Comparison of ENCODE assay signal across 1 cellular context in genomic region chr17:3558603-3559269, GRCh38.
TF ChIP-seq lines count a peak whose summit lies in the region.

No MANE protein-coding gene starts in this region.

TF ChIP-seq in GM23338, 12 proteins besides CTCF, POLR2A, EP300 and RAD21 (continued from another document):
- TF ChIP-seq, protein P1, sequence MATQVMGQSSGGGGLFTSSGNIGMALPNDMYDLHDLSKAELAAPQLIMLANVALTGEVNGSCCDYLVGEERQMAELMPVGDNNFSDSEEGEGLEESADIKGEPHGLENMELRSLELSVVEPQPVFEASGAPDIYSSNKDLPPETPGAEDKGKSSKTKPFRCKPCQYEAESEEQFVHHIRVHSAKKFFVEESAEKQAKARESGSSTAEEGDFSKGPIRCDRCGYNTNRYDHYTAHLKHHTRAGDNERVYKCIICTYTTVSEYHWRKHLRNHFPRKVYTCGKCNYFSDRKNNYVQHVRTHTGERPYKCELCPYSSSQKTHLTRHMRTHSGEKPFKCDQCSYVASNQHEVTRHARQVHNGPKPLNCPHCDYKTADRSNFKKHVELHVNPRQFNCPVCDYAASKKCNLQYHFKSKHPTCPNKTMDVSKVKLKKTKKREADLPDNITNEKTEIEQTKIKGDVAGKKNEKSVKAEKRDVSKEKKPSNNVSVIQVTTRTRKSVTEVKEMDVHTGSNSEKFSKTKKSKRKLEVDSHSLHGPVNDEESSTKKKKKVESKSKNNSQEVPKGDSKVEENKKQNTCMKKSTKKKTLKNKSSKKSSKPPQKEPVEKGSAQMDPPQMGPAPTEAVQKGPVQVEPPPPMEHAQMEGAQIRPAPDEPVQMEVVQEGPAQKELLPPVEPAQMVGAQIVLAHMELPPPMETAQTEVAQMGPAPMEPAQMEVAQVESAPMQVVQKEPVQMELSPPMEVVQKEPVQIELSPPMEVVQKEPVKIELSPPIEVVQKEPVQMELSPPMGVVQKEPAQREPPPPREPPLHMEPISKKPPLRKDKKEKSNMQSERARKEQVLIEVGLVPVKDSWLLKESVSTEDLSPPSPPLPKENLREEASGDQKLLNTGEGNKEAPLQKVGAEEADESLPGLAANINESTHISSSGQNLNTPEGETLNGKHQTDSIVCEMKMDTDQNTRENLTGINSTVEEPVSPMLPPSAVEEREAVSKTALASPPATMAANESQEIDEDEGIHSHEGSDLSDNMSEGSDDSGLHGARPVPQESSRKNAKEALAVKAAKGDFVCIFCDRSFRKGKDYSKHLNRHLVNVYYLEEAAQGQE (IDR thresholded peaks at IDR 0.05; ENCODE audit: unreplicated experiment) = no peak
- TF ChIP-seq, protein P2, sequence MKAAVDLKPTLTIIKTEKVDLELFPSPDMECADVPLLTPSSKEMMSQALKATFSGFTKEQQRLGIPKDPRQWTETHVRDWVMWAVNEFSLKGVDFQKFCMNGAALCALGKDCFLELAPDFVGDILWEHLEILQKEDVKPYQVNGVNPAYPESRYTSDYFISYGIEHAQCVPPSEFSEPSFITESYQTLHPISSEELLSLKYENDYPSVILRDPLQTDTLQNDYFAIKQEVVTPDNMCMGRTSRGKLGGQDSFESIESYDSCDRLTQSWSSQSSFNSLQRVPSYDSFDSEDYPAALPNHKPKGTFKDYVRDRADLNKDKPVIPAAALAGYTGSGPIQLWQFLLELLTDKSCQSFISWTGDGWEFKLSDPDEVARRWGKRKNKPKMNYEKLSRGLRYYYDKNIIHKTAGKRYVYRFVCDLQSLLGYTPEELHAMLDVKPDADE (IDR thresholded peaks at IDR 0.05) = no peak
- TF ChIP-seq EZH2 (IDR thresholded peaks at IDR 0.05; ENCODE audit: low read depth, unreplicated experiment) (no peak), STAT1 (IDR thresholded peaks at IDR 0.05; ENCODE audit: unreplicated experiment) (no peak), EZH2phosphoT487 (IDR thresholded peaks at IDR 0.05; ENCODE audit: unreplicated experiment) (no peak), ZNF331 (CRISPR knock-in tag; IDR thresholded peaks at IDR 0.05; ENCODE audit: low read depth) (no peak), POLR2AphosphoS5 (IDR thresholded peaks at IDR 0.05; ENCODE audit: low read depth) (no peak)
